Comparison of ENCODE assay signal across 20 cellular contexts in genomic region chr5:179746872-179747271, GRCh38. TPM values are rescaled to one million over a fixed set of nuclear protein-coding genes. Genes with fewer than 3 reads are reported as not detected.
DNase-seq lines count a peak whose midpoint lies in the region; ATAC-seq lines count a peak whose summit lies in the region.
"Had no signal": no experiment of that assay in that cellular context is flagged by ENCODE, and none has a peak within 500 bp of the region (broad histone marks: within the 10 kb centered on the region; RNA-seq: fewer than 3 reads in every experiment).

No MANE protein-coding gene starts in this region.

- peaks cover 6% of the 10 kb centered on the region for H3K36me3 ChIP-seq in CD4-positive, CD25-positive, alpha-beta regulatory T cell (ENCODE audit: control insufficient read depth, insufficient read depth, low read length)

- H3K9me3 ChIP-seq in CD4-positive, CD25-positive, alpha-beta regulatory T cell (ENCODE audit: control insufficient read depth in 2 of 2, low read length in 2 of 2), result no peaks in the 10 kb centered on the region
- no peaks in the 10 kb centered on the region for H3K9me3 ChIP-seq in T-helper 17 cell (ENCODE audit: control insufficient read depth, low read length, poor library complexity, severe bottlenecking)
- H3K9me3 ChIP-seq: BE2C, HAP-1, SK-N-SH had no signal

- no peak overlapping the region for H3K4me3 Mint-ChIP-seq in T-helper 1 cell treated with Interleukin-12 subunit alpha and Interleukin-12 subunit beta and Interleukin-4 antibody, amounts not matched to agents 30 μg/mL and 1 μg/mL, for 36 hours
- peak overlapping the region in 3 of 4 donors; percentile 38 to 52 (median 42) for H3K4me3 Mint-ChIP-seq in CD4-positive, CD25-positive, alpha-beta regulatory T cell
- H3K4me3 Mint-ChIP-seq in T-helper 17 cell (peak overlapping the region; percentile 9), immature natural killer cell (peak overlapping the region in 1 of 5 donors; percentile 1)
- no peak overlapping the region for H3K4me3 Mint-ChIP-seq in activated T-cell treated with anti-CD3 and anti-CD28 coated beads, Interleukin-2, amount 50 U/mL, for 4 hours

- no peaks in the 10 kb centered on the region for H3K4me1 ChIP-seq in CD4-positive, CD25-positive, alpha-beta regulatory T cell (ENCODE audit: control insufficient read depth, insufficient read depth, low read length, poor library complexity, severe bottlenecking)
- H3K4me1 ChIP-seq: BE2C, HAP-1 had no signal

- H3K4me1 Mint-ChIP-seq in T-helper 1 cell treated with Interleukin-12 subunit alpha and Interleukin-12 subunit beta and Interleukin-4 antibody, amounts not matched to agents 30 μg/mL and 1 μg/mL, for 36 hours (ENCODE audit: low read depth), result peaks cover 8% of the 10 kb centered on the region
- peaks cover 13 to 43% (median 26%) of the 10 kb centered on the region in 4 donors for H3K4me1 Mint-ChIP-seq in CD4-positive, CD25-positive, alpha-beta regulatory T cell
- H3K4me1 Mint-ChIP-seq in T-helper 17 cell, result peaks cover 18% of the 10 kb centered on the region
- H3K4me1 Mint-ChIP-seq in immature natural killer cell, result peaks cover 26 to 39% of the 10 kb centered on the region in 2 donors
- peaks cover 18% of the 10 kb centered on the region for H3K4me1 Mint-ChIP-seq in activated T-cell treated with anti-CD3 and anti-CD28 coated beads, Interleukin-2, amount 50 U/mL, for 4 hours (ENCODE audit: low read depth)

- no peak overlapping the region for H3K27ac ChIP-seq in CD4-positive, CD25-positive, alpha-beta regulatory T cell (ENCODE audit: insufficient read depth, low read length, poor library complexity, severe bottlenecking)
- H3K27ac ChIP-seq: GM23248 had no signal

- H3K36me3 Mint-ChIP-seq in T-helper 1 cell treated with Interleukin-12 subunit alpha and Interleukin-12 subunit beta and Interleukin-4 antibody, amounts not matched to agents 30 μg/mL and 1 μg/mL, for 36 hours (ENCODE audit: low read depth), result peaks cover 10% of the 10 kb centered on the region
- H3K36me3 Mint-ChIP-seq in CD4-positive, CD25-positive, alpha-beta regulatory T cell, result peaks cover 13% of the 10 kb centered on the region
- H3K36me3 Mint-ChIP-seq in T-helper 17 cell (ENCODE audit: low read depth), result peaks cover 2% of the 10 kb centered on the region
- H3K36me3 Mint-ChIP-seq in immature natural killer cell, result peaks cover 0 to 4% (median 3%) of the 10 kb centered on the region in 3 donors
- H3K36me3 Mint-ChIP-seq in activated T-cell treated with anti-CD3 and anti-CD28 coated beads, Interleukin-2, amount 50 U/mL, for 4 hours (ENCODE audit: insufficient read depth), result peaks cover 10% of the 10 kb centered on the region

- ATAC-seq in CD4-positive, CD25-positive, alpha-beta regulatory T cell (ENCODE audit: low read depth in 2 of 2), result no peak
- no peak for ATAC-seq in T-helper 17 cell
- no peak for ATAC-seq in activated T-cell treated with anti-CD3 and anti-CD28 coated beads, Interleukin-2, amount 50 U/mL, for 4 hours

- H3K27me3 ChIP-seq in CD4-positive, CD25-positive, alpha-beta regulatory T cell (ENCODE audit: control insufficient read depth, insufficient read depth, low read length), result no peaks in the 10 kb centered on the region
- H3K27me3 ChIP-seq: BE2C had no signal

- no peaks in the 10 kb centered on the region for H3K9me3 Mint-ChIP-seq in T-helper 1 cell treated with Interleukin-12 subunit alpha and Interleukin-12 subunit beta and Interleukin-4 antibody, amounts not matched to agents 30 μg/mL and 1 μg/mL, for 36 hours
- no peaks in the 10 kb centered on the region for H3K9me3 Mint-ChIP-seq in CD4-positive, CD25-positive, alpha-beta regulatory T cell
- no peaks in the 10 kb centered on the region for H3K9me3 Mint-ChIP-seq in immature natural killer cell
- H3K9me3 Mint-ChIP-seq in activated T-cell treated with anti-CD3 and anti-CD28 coated beads, Interleukin-2, amount 50 U/mL, for 4 hours, result no peaks in the 10 kb centered on the region

- DNase-seq in T-helper 1 cell (no peak), T-helper 17 cell (no peak), immature natural killer cell (no peak), NCI-H1417 (lab: John Stamatoyannopoulos, UW) (no peak), DMS 273 (lab: John Stamatoyannopoulos, UW; ENCODE audit: unreplicated experiment) (no peak)
- DNase-seq in CD4-positive, CD25-positive, alpha-beta regulatory T cell, result no peak
- DNase-seq in activated T-cell treated with anti-CD3 and anti-CD28 coated beads, Interleukin-2, amount 50 U/mL, for 4 hours, result no peak
- DNase-seq: BE2C, DMS79 treated with DMSO at 0.1 percent for 48 hours, GM23248, IMR-90, NCI-H1436, NCI-H1930, NCI-H2171, NCI-H446 treated with DMSO at 0.1 percent for 48 hours, NCI-H69, SHP77 treated with DMSO at 0.1 percent for 48 hours, SK-N-SH had no signal

- H3K27ac Mint-ChIP-seq in T-helper 1 cell treated with Interleukin-12 subunit alpha and Interleukin-12 subunit beta and Interleukin-4 antibody, amounts not matched to agents 30 μg/mL and 1 μg/mL, for 36 hours, result peak overlapping the region; percentile 32
- H3K27ac Mint-ChIP-seq in CD4-positive, CD25-positive, alpha-beta regulatory T cell, result peak overlapping the region in 1 of 3 donors; percentile 67
- H3K27ac Mint-ChIP-seq in T-helper 17 cell, result no peak overlapping the region
- H3K27ac Mint-ChIP-seq in immature natural killer cell, result peak overlapping the region in 4 of 6 donors; percentile 46 to 83 (median 56)

- peak overlapping the region; percentile 3 for H3K4me3 ChIP-seq in CD4-positive, CD25-positive, alpha-beta regulatory T cell (ENCODE audit: low read depth, low read length)
- H3K4me3 ChIP-seq: GM23248, HAP-1 had no signal

- no peaks in the 10 kb centered on the region for H3K27me3 Mint-ChIP-seq in T-helper 1 cell treated with Interleukin-12 subunit alpha and Interleukin-12 subunit beta and Interleukin-4 antibody, amounts not matched to agents 30 μg/mL and 1 μg/mL, for 36 hours (ENCODE audit: low read depth)
- H3K27me3 Mint-ChIP-seq in CD4-positive, CD25-positive, alpha-beta regulatory T cell, result no peaks in the 10 kb centered on the region
- H3K27me3 Mint-ChIP-seq in T-helper 17 cell (no peaks in the 10 kb centered on the region), immature natural killer cell (ENCODE audit: low read depth in 3 of 3) (peaks cover 0 to 2% (median 2%) of the 10 kb centered on the region in 3 donors)
- H3K27me3 Mint-ChIP-seq in activated T-cell treated with anti-CD3 and anti-CD28 coated beads, Interleukin-2, amount 50 U/mL, for 4 hours (ENCODE audit: low read depth), result no peaks in the 10 kb centered on the region

RNA-seq across cellular contexts. Expression of gene MAML1, which starts 14.2 kb away (rescaled TPM):
- 39.5 TPM for total RNA-seq in CD4-positive, CD25-positive, alpha-beta regulatory T cell
- 1 to 10 TPM; 2.8 to 4.9 (median 3.8) TPM for polyA plus RNA-seq in CD4-positive, CD25-positive, alpha-beta regulatory T cell
- total RNA-seq in T-helper 17 cell, result 10 to 100 TPM; 28.4 to 33.2 TPM
- 1 to 10 TPM in 2 of 3 donors, under 1 TPM in 1; 0.59 to 8.5 (median 1.5) TPM for polyA plus RNA-seq in immature natural killer cell
- 10 to 100 TPM; 24.5 to 27.5 (median 26.9) TPM for total RNA-seq in activated T-cell treated with anti-CD3 and anti-CD28 coated beads, Interleukin-2, amount 50 U/mL, for 4 hours

RNA-seq across cellular contexts. Expression of gene LTC4S, which starts 46.9 kb away (rescaled TPM):
- 2.8 TPM for total RNA-seq in CD4-positive, CD25-positive, alpha-beta regulatory T cell
- 1 to 10 TPM in 2 of 4 donors, under 1 TPM in 2; 0.48 to 4.3 (median 1.3) TPM for polyA plus RNA-seq in CD4-positive, CD25-positive, alpha-beta regulatory T cell
- 1 to 10 TPM; 6.4 to 6.8 TPM for total RNA-seq in T-helper 17 cell
- polyA plus RNA-seq in immature natural killer cell, result 1 to 10 TPM; 2.3 to 5.8 (median 5.8) TPM
- total RNA-seq in activated T-cell treated with anti-CD3 and anti-CD28 coated beads, Interleukin-2, amount 50 U/mL, for 4 hours, result 1 to 10 TPM in 1 of 3 donors, under 1 TPM in 2; 0.37 to 2.3 (median 0.61) TPM
- total RNA-seq: IMR-90 had no signal

RNA-seq across cellular contexts. Expression of gene CANX, which starts 48.1 kb away (rescaled TPM):
- 180 TPM for total RNA-seq in CD4-positive, CD25-positive, alpha-beta regulatory T cell
- polyA plus RNA-seq in CD4-positive, CD25-positive, alpha-beta regulatory T cell, result 100 to 1,000 TPM; 190 to 205 (median 199) TPM
- 100 to 1,000 TPM; 235 to 238 TPM for total RNA-seq in T-helper 17 cell
- 100 to 1,000 TPM; 240 to 326 (median 325) TPM for polyA plus RNA-seq in immature natural killer cell
- 100 to 1,000 TPM; 630 to 693 (median 634) TPM for total RNA-seq in activated T-cell treated with anti-CD3 and anti-CD28 coated beads, Interleukin-2, amount 50 U/mL, for 4 hours

RNA-seq across cellular contexts. Expression of gene MGAT4B, which starts 59.8 kb away (rescaled TPM):
- 134 TPM for total RNA-seq in CD4-positive, CD25-positive, alpha-beta regulatory T cell
- polyA plus RNA-seq in CD4-positive, CD25-positive, alpha-beta regulatory T cell, result 10 to 100 TPM; 11.9 to 18.0 (median 13.8) TPM
- 100 to 1,000 TPM; 137 to 168 TPM for total RNA-seq in T-helper 17 cell
- polyA plus RNA-seq in immature natural killer cell, result 10 to 100 TPM in 2 of 3 donors, 1 to 10 TPM in 1; 8.7 to 16.3 (median 15.0) TPM
- 10 to 100 TPM; 43.6 to 63.7 (median 54.5) TPM for total RNA-seq in activated T-cell treated with anti-CD3 and anti-CD28 coated beads, Interleukin-2, amount 50 U/mL, for 4 hours

Comparison
In these comparisons a context has a peak if more than half of its experiments do, and no peak if none do; other contexts are left out.
1. H3K4me3 Mint-ChIP-seq: peak in CD4-positive, CD25-positive, alpha-beta regulatory T cell (3 of 4) and T-helper 17 cell (single experiment); none in T-helper 1 cell treated with Interleukin-12 subunit alpha and Interleukin-12 subunit beta and Interleukin-4 antibody, amounts not matched to agents 30 μg/mL and 1 μg/mL, for 36 hours (single experiment) and activated T-cell treated with anti-CD3 and anti-CD28 coated beads, Interleukin-2, amount 50 U/mL, for 4 hours (single experiment).